Comparison of ENCODE assay signal across 32 cellular contexts in genomic region chr17:3955373-3955978, GRCh38. TPM values are rescaled to one million over a fixed set of nuclear protein-coding genes. Genes with fewer than 3 reads are reported as not detected.
DNase-seq lines count a peak whose midpoint lies in the region; ATAC-seq and TF ChIP-seq lines count a peak whose summit lies in the region.
"Had no signal": no experiment of that assay in that cellular context is flagged by ENCODE, and none has a peak within 500 bp of the region (broad histone marks: within the 10 kb centered on the region; RNA-seq: fewer than 3 reads in every experiment).

No MANE protein-coding gene starts in this region.

- WGBS in heart right ventricle, 2 donors: 68 to 75% methylated on average over 18 of the region's 18 CpGs

- H3F3A ChIP-seq in GM23338 (replicated peaks; ENCODE audit: low read depth): peaks cover 14% of the 10 kb centered on the region; the same call in 1 of the 2 replicates

- H3K27me3 ChIP-seq in heart right ventricle (no peaks in the 10 kb centered on the region), GM23338 (ENCODE audit: insufficient read depth) (no peaks in the 10 kb centered on the region), foreskin keratinocyte (no peaks in the 10 kb centered on the region)
- H3K27me3 ChIP-seq: sigmoid colon, SJSA1 had no signal

- H3K27me3 Mint-ChIP-seq in GM23338 (ENCODE audit: insufficient read depth, low read depth, poor library complexity): peaks cover 20% of the 10 kb centered on the region
- H3K27me3 Mint-ChIP-seq: activated naive CD8-positive, alpha-beta T cell treated with anti-CD3 and anti-CD28 coated beads, Interleukin-2, amount 10 ng/mL, durations not matched to agents 7 days and 5 days; T-cell had no signal

- no peak overlapping the region for H3K27ac Mint-ChIP-seq in GM23338
- H3K27ac Mint-ChIP-seq: activated naive CD8-positive, alpha-beta T cell treated with anti-CD3 and anti-CD28 coated beads, Interleukin-2, amount 10 ng/mL, durations not matched to agents 7 days and 5 days had no signal

- H3K9me3 Mint-ChIP-seq in GM23338: no peaks in the 10 kb centered on the region
- H3K9me3 Mint-ChIP-seq: activated naive CD8-positive, alpha-beta T cell treated with anti-CD3 and anti-CD28 coated beads, Interleukin-2, amount 10 ng/mL, durations not matched to agents 7 days and 5 days; T-cell had no signal

- no peak for TF ChIP-seq CTCF in heart right ventricle (IDR thresholded peaks at IDR 0.05)
- no peak for TF ChIP-seq CTCF in GM23338 (conservative IDR thresholded peaks at IDR 0.05; ENCODE audit: low read depth in 2 of 2)
- no peak for TF ChIP-seq CTCF in foreskin keratinocyte (conservative IDR thresholded peaks at IDR 0.05)

- H3K79me2 ChIP-seq in GM23338 (replicated peaks; ENCODE audit: insufficient read depth): peaks cover 5% of the 10 kb centered on the region; the same call in 1 of the 2 replicates

- ATAC-seq in heart right ventricle: peak in 3 of 8 donors; percentile 35 to 66 (median 54)
- no peak for ATAC-seq in Right ventricle myocardium superior (ENCODE audit: poor library complexity)
- no peak for ATAC-seq in GM23338
- ATAC-seq in foreskin keratinocyte: no peak
- ATAC-seq in GM18498 (IDR thresholded peaks at IDR 0.05; ENCODE audit: unreplicated experiment): no peak
- no peak for ATAC-seq in GM21390 (IDR thresholded peaks at IDR 0.05; ENCODE audit: unreplicated experiment)
- ATAC-seq: activated CD4-positive, CD25-positive, alpha-beta regulatory T cell treated with anti-CD3 and anti-CD28 coated beads, Interleukin-2, amount 50 U/mL, for 24 hours; left lobe of liver; T-cell had no signal

- no peak overlapping the region for H3K4me2 ChIP-seq in GM23338

- no peak for DNase-seq in heart right ventricle
- no peak for DNase-seq in Right ventricle myocardium superior
- no peak for DNase-seq in GM23338 (ENCODE audit: low spot score)
- DNase-seq in dermis blood vessel endothelial cell: peak; percentile 19
- no peak for DNase-seq in foreskin keratinocyte
- DNase-seq: activated CD4-positive, alpha-beta T cell treated with anti-CD3 and anti-CD28 coated beads, Interleukin-2, amount 50 U/mL, for 48 hours; activated CD8-positive, alpha-beta memory T cell treated with anti-CD3 and anti-CD28 coated beads, Interleukin-2, amount 50 U/mL, for 4 hours; activated naive CD8-positive, alpha-beta T cell treated with anti-CD3 and anti-CD28 coated beads, Interleukin-2, amount 10 ng/mL, durations not matched to agents 7 days and 5 days; aorta; effector CD8-positive, alpha-beta T cell; GOT3; mesendoderm; NCI-H1048; NCI-H2107; NCI-H345; NCI-H748 treated with DMSO at 0.1 percent for 48 hours; sigmoid colon; stimulated activated CD4-positive, alpha-beta T cell treated with anti-CD3 and anti-CD28 coated beads, Interleukin-12 subunit alpha, Interleukin-12 subunit beta, amount 100 ng/mL, for 4 hours; stimulated activated CD4-positive, alpha-beta T cell treated with anti-CD3 and anti-CD28 coated beads, Interleukin-2, amount 100 ng/mL, for 48 hours; T-cell; tibial artery had no signal

- peaks cover 48% of the 10 kb centered on the region for H3K4me1 Mint-ChIP-seq in GM23338

- H3K9me3 ChIP-seq in heart right ventricle: no peaks in the 10 kb centered on the region
- H3K9me3 ChIP-seq: prostate gland, sigmoid colon, SJSA1, tibial artery had no signal

- no peak overlapping the region for H2AFZ ChIP-seq in GM23338

- no peaks in the 10 kb centered on the region for H3K9me2 ChIP-seq in GM23338 (ENCODE audit: insufficient read depth)

- H3K4me3 ChIP-seq in heart right ventricle (no peak overlapping the region), GM23338 (no peak overlapping the region)
- H3K4me3 ChIP-seq: prostate gland, sigmoid colon, SJSA1, tibial artery had no signal

- peaks cover 4% of the 10 kb centered on the region; the same call in 1 of the 2 replicates for H4K20me1 ChIP-seq in GM23338 (replicated peaks; ENCODE audit: insufficient read depth)

- H3K4me1 ChIP-seq in heart right ventricle (peaks cover 6 to 25% (median 16%) of the 10 kb centered on the region in 9 donors), GM23338 (ENCODE audit: insufficient read depth) (peaks cover 36% of the 10 kb centered on the region), foreskin keratinocyte (no peaks in the 10 kb centered on the region)

- peak overlapping the region in 7 of 10 donors; percentile 5 to 67 (median 55) for H3K27ac ChIP-seq in heart right ventricle
- H3K27ac ChIP-seq in GM23338 (ENCODE audit: low read depth): peak overlapping the region; percentile 39; the same call in 1 of the 2 replicates
- no peak overlapping the region for H3K27ac ChIP-seq in foreskin keratinocyte
- H3K27ac ChIP-seq: C4-2B, epithelial cell of prostate, prostate gland, sigmoid colon, SJSA1, tibial artery had no signal

- H3K4me3 Mint-ChIP-seq in GM23338: no peak overlapping the region
- H3K4me3 Mint-ChIP-seq: activated naive CD8-positive, alpha-beta T cell treated with anti-CD3 and anti-CD28 coated beads, Interleukin-2, amount 10 ng/mL, durations not matched to agents 7 days and 5 days; T-cell had no signal

- H3K36me3 Mint-ChIP-seq in GM23338 (ENCODE audit: low read depth): no peaks in the 10 kb centered on the region

- intact Hi-C loops in heart right ventricle (cut with DNase I): loop anchor here in 1 of 10 donors (2.0 kb wide), 1 partner anchor 55 kb away; no protein-coding TSS in a partner anchor
- intact Hi-C loops in Right ventricle myocardium superior (cut with DNase I): no loop called here

- H3K36me3 ChIP-seq in heart right ventricle: peaks cover 0 to 15% (median 0%) of the 10 kb centered on the region in 9 donors
- no peaks in the 10 kb centered on the region for H3K36me3 ChIP-seq in GM23338 (ENCODE audit: insufficient read depth)
- H3K36me3 ChIP-seq: prostate gland, sigmoid colon, SJSA1 had no signal

TF ChIP-seq in GM23338, 12 proteins besides CTCF, POLR2A, EP300 and RAD21 (continues in another document):
- TF ChIP-seq, protein P1, sequence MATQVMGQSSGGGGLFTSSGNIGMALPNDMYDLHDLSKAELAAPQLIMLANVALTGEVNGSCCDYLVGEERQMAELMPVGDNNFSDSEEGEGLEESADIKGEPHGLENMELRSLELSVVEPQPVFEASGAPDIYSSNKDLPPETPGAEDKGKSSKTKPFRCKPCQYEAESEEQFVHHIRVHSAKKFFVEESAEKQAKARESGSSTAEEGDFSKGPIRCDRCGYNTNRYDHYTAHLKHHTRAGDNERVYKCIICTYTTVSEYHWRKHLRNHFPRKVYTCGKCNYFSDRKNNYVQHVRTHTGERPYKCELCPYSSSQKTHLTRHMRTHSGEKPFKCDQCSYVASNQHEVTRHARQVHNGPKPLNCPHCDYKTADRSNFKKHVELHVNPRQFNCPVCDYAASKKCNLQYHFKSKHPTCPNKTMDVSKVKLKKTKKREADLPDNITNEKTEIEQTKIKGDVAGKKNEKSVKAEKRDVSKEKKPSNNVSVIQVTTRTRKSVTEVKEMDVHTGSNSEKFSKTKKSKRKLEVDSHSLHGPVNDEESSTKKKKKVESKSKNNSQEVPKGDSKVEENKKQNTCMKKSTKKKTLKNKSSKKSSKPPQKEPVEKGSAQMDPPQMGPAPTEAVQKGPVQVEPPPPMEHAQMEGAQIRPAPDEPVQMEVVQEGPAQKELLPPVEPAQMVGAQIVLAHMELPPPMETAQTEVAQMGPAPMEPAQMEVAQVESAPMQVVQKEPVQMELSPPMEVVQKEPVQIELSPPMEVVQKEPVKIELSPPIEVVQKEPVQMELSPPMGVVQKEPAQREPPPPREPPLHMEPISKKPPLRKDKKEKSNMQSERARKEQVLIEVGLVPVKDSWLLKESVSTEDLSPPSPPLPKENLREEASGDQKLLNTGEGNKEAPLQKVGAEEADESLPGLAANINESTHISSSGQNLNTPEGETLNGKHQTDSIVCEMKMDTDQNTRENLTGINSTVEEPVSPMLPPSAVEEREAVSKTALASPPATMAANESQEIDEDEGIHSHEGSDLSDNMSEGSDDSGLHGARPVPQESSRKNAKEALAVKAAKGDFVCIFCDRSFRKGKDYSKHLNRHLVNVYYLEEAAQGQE (IDR thresholded peaks at IDR 0.05; ENCODE audit: unreplicated experiment): no peak
- TF ChIP-seq NANOG (IDR thresholded peaks at IDR 0.05; ENCODE audit: borderline replicate concordance) (no peak), ETS1 (IDR thresholded peaks at IDR 0.05) (no peak), EZH2 (IDR thresholded peaks at IDR 0.05; ENCODE audit: low read depth, unreplicated experiment) (no peak), POLR2AphosphoS5 (IDR thresholded peaks at IDR 0.05; ENCODE audit: low read depth) (no peak), CREB1 (CRISPR knock-in tag; IDR thresholded peaks at IDR 0.05; ENCODE audit: low read depth) (no peak), ZNF331 (CRISPR knock-in tag; IDR thresholded peaks at IDR 0.05; ENCODE audit: low read depth) (no peak), EZH2phosphoT487 (IDR thresholded peaks at IDR 0.05; ENCODE audit: unreplicated experiment) (no peak), STAT1 (IDR thresholded peaks at IDR 0.05; ENCODE audit: unreplicated experiment) (no peak), JUNB (IDR thresholded peaks at IDR 0.05; ENCODE audit: unreplicated experiment) (no peak), ZNF114 (CRISPR knock-in tag; IDR thresholded peaks at IDR 0.05) (no peak)

RNA-seq across cellular contexts. Expression of gene ATP2A3, which starts 8.8 kb away (rescaled TPM):
- total RNA-seq in heart right ventricle (10 to 100 TPM in 1 of 10 donors, 1 to 10 TPM in 9; 4.3 to 10.2 (median 5.7) TPM), Right ventricle myocardium superior (6.0 TPM), dermis blood vessel endothelial cell (0.23 TPM in 1 of 2 replicates, not detected in the other), foreskin keratinocyte (0.28 and 0.68 TPM in 2 replicates)
- polyA plus RNA-seq in heart right ventricle (10 to 100 TPM; 10.2 to 11.0 TPM), GM23338 (2016; fragmentation: Nextera tagmentation; extraction: Ambion mirVana) (8.2 and 9.6 TPM in 2 replicates), foreskin keratinocyte (0.20 and 0.76 TPM in 2 replicates)
- 32.6 and 35.2 TPM in 2 replicates for total RNA-seq in GM23338 (2014; rRNA removed; shearing (Covaris generic))

RNA-seq across cellular contexts. Expression of gene P2RX1, which starts 39.2 kb away (rescaled TPM):
- total RNA-seq in heart right ventricle (1 to 10 TPM in 4 of 10 donors, under 1 TPM in 6; 0.27 to 2.6 (median 0.49) TPM), Right ventricle myocardium superior (0.08 TPM), dermis blood vessel endothelial cell (not detected in 2 replicates), foreskin keratinocyte (not detected in 2 replicates)
- polyA plus RNA-seq in heart right ventricle (under 1 TPM; 0.37 to 0.99 TPM), GM23338 (2016; fragmentation: Nextera tagmentation; extraction: Ambion mirVana) (0.17 and 0.31 TPM in 2 replicates), foreskin keratinocyte (not detected in 2 replicates)
- total RNA-seq in GM23338 (2014; rRNA removed; shearing (Covaris generic)): 0.19 and 2.2 TPM in 2 replicates
- total RNA-seq: Daoy, glomerular endothelial cell, IMR-90 had no signal
- polyA plus RNA-seq: IMR-90 had no signal
